In the genomic region with DNA sequence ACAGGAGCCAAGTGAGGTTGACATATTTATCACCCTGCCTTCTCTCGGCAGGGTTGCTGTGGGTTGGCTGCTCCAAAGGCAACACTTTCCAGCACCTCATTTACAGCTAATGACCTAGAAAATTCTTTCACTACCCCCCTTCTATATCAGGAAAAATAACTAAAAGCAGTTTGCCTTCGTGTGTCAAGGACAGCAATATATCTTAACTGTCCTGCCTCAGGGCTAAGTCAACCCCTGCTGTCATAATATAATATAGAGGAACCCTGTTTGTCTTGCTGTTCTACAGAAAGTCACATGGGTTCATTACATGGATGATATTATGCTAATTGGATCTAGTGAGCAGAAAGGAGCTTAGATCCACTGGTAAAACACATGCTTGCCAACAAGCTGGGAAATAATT, we compare ENCODE assay signal across 24 cellular contexts.
"Had no signal": no experiment of that assay in that cellular context is flagged by ENCODE, and none has a peak within 500 bp of the region (broad histone marks: within the 10 kb centered on the region; RNA-seq: fewer than 3 reads in every experiment).

No MANE protein-coding gene starts in this region.

- H3K27me3 ChIP-seq: right atrium auricular region, upper lobe of right lung, vagina had no signal

- FAIRE-seq: endometrium, frontal cortex, keratinocyte had no signal

- H3K36me3 ChIP-seq: esophagus squamous epithelium, lower lobe of right lung, prostate gland, right atrium auricular region, suprapubic skin, transverse colon, upper lobe of right lung, vagina had no signal

- DNase-seq: effector memory CD8-positive, alpha-beta T cell; erythroblast; esophagus squamous epithelium; left ventricle myocardium superior; lower lobe of right lung; naive thymus-derived CD8-positive, alpha-beta T cell; nephron progenitor cell; nucleus accumbens; stimulated activated CD4-positive, alpha-beta T cell treated with anti-CD3 and anti-CD28 coated beads, Interleukin-12 subunit alpha, Interleukin-12 subunit beta, amount 100 ng/mL, for 4 hours; stimulated activated CD4-positive, alpha-beta T cell treated with anti-CD3 and anti-CD28 coated beads, Interleukin-4, amount 100 ng/mL, for 1 hour; stimulated activated CD8-positive, alpha-beta memory T cell treated with anti-CD3 and anti-CD28 coated beads, Interleukin-4, amount 100 ng/mL, for 48 hours; stimulated activated naive CD4-positive, alpha-beta T cell; stimulated activated naive CD8-positive, alpha-beta T cell treated with anti-CD3 and anti-CD28 coated beads, Interleukin-15, amount 100 ng/mL, for 72 hours; transverse colon; upper lobe of right lung had no signal

- H3K27ac ChIP-seq: esophagus squamous epithelium, lower lobe of right lung, prostate gland, right atrium auricular region, suprapubic skin, transverse colon, upper lobe of right lung, vagina had no signal

- H3K4me1 ChIP-seq: lower lobe of right lung, prostate gland, right atrium auricular region, transverse colon, upper lobe of right lung, vagina had no signal

- ATAC-seq: effector memory CD8-positive, alpha-beta T cell; left ventricle myocardium superior; lower lobe of right lung; naive thymus-derived CD8-positive, alpha-beta T cell; sciatic nerve; upper lobe of right lung had no signal

- H3K4me3 ChIP-seq: esophagus squamous epithelium, lower lobe of right lung, prostate gland, right atrium auricular region, smooth muscle cell, suprapubic skin, transverse colon, upper lobe of right lung, vagina had no signal

- H3K4me2 ChIP-seq: smooth muscle cell had no signal

- H3K9me3 ChIP-seq: esophagus squamous epithelium, lower lobe of right lung, prostate gland, right atrium auricular region, suprapubic skin, transverse colon, upper lobe of right lung, vagina had no signal
